Comparison of ENCODE assay signal across 27 cellular contexts in genomic region chr11:12604557-12605105, GRCh38.
DNase-seq lines count a peak whose midpoint lies in the region; ATAC-seq and TF ChIP-seq lines count a peak whose summit lies in the region.
"Had no signal": no experiment of that assay in that cellular context is flagged by ENCODE, and none has a peak within 500 bp of the region (broad histone marks: within the 10 kb centered on the region; RNA-seq: fewer than 3 reads in every experiment).

No MANE protein-coding gene starts in this region.

- no peak for TF ChIP-seq POLR2A in HCT116 (IDR thresholded peaks at IDR 0.05; ENCODE audit: borderline replicate concordance, extremely low read depth, insufficient read depth, insufficient read length)

- H3K4me2 ChIP-seq in HCT116 (ENCODE audit: low read length) (no peak overlapping the region), SK-N-SH (no peak overlapping the region), GM23248 (ENCODE audit: unreplicated experiment) (no peak overlapping the region)
- H3K4me2 ChIP-seq: GM23338 had no signal

- H2AFZ ChIP-seq in HCT116 (ENCODE audit: low read depth, low read length, poor library complexity, severe bottlenecking): peak overlapping the region; percentile 13
- no peak overlapping the region for H2AFZ ChIP-seq in SK-N-SH (ENCODE audit: low read depth)
- no peak overlapping the region for H2AFZ ChIP-seq in GM23248
- H2AFZ ChIP-seq: GM23338 had no signal

- no peaks in the 10 kb centered on the region for H4K20me1 ChIP-seq in HCT116 (ENCODE audit: insufficient read depth)
- H4K20me1 ChIP-seq in SK-N-SH (ENCODE audit: insufficient read depth): no peaks in the 10 kb centered on the region
- H4K20me1 ChIP-seq in GM23248 (ENCODE audit: insufficient read depth): no peaks in the 10 kb centered on the region

- intact Hi-C loops in HCT116 (cut with micrococcal nuclease): loop anchor here (10.0 kb wide), 1 partner anchor 150 kb away; no protein-coding TSS in a partner anchor

- no peak for TF ChIP-seq RAD21 in HCT116 (IDR thresholded peaks at IDR 0.05; ENCODE audit: low read depth)
- TF ChIP-seq RAD21 in SK-N-SH (IDR thresholded peaks at IDR 0.05; ENCODE audit: low read length): no peak

- no peak overlapping the region for H3K4me3 Mint-ChIP-seq in mesothelial cell of epicardium
- H3K4me3 Mint-ChIP-seq: CD4-positive, alpha-beta memory T cell; GM23338 had no signal

- CTCF ChIA-PET in HCT116 (lab: Charles Lee) (no interaction called here), SK-N-SH (lab: Yijun Ruan, JAX) (no interaction called here)

- H3K27ac Mint-ChIP-seq in mesothelial cell of epicardium: peak overlapping the region; percentile 30
- H3K27ac Mint-ChIP-seq: CD4-positive, alpha-beta memory T cell; GM23338 had no signal

- H3K9ac ChIP-seq in HCT116 (ENCODE audit: low read length): no peak overlapping the region
- no peak overlapping the region for H3K9ac ChIP-seq in SK-N-SH
- no peak overlapping the region for H3K9ac ChIP-seq in GM23248

- H3K4me1 ChIP-seq in HCT116 (ENCODE audit: control insufficient read depth in 1 of 2, insufficient read depth in 2 of 2, low read length in 2 of 2) (peaks cover 5 to 12% of the 10 kb centered on the region in 2 experiments; a peak in 2 of 4 replicates), SK-N-SH (ENCODE audit: control insufficient read depth in 1 of 2, insufficient read depth in 2 of 2, low read depth in 1 of 2, low read length in 1 of 2) (no peaks in the 10 kb centered on the region; a peak in 1 of 4 replicates), GM23248 (ENCODE audit: insufficient read depth) (peaks cover 31% of the 10 kb centered on the region)

- no peak for ATAC-seq in HCT116
- ATAC-seq in GM21526 (IDR thresholded peaks at IDR 0.05; ENCODE audit: low FRiP score, unreplicated experiment): no peak
- ATAC-seq: GM12878, GM23338 had no signal

- H3K9me3 ChIP-seq in HCT116 (ENCODE audit: control insufficient read depth in 1 of 2, insufficient read depth in 1 of 2, low read depth in 1 of 2, low read length in 2 of 2) (no peaks in the 10 kb centered on the region), SK-N-SH (no peaks in the 10 kb centered on the region), GM23248 (ENCODE audit: low read depth) (no peaks in the 10 kb centered on the region)
- H3K9me3 ChIP-seq: HAP-1, SJSA1 had no signal

- RAD21 ChIA-PET in HCT116 (lab: Charles Lee; ENCODE audit: low non-redundant PET in 1 of 2, low total read pairs in 2 of 2, uncharacterized antibody in 2 of 2, unreplicated experiment in 2 of 2): no interaction called here

- no peak for TF ChIP-seq EP300 in SK-N-SH (IDR thresholded peaks at IDR 0.05; ENCODE audit: borderline replicate concordance in 1 of 2, low read depth in 1 of 2, low read length in 1 of 2)

- no peaks in the 10 kb centered on the region for H3K9me3 Mint-ChIP-seq in mesothelial cell of epicardium

- H3K4me3 ChIP-seq in HCT116 (replicated peaks in 1 of 2; ENCODE audit: low read depth in 1 of 2, low read length in 2 of 2): no peak overlapping the region
- H3K4me3 ChIP-seq in SK-N-SH (ENCODE audit: low read depth in 2 of 2, low read length in 1 of 2): no peak overlapping the region
- no peak overlapping the region for H3K4me3 ChIP-seq in fibroblast of mammary gland (ENCODE audit: control insufficient read depth, low read depth, low read length)
- H3K4me3 ChIP-seq in GM23248: no peak overlapping the region
- H3K4me3 ChIP-seq: GM12878, GM23338, HAP-1, SJSA1 had no signal

- H3K27me3 ChIP-seq in HCT116 (ENCODE audit: insufficient read depth, low read length) (no peaks in the 10 kb centered on the region), SK-N-SH (ENCODE audit: insufficient read depth) (no peaks in the 10 kb centered on the region), GM23248 (replicated peaks; ENCODE audit: insufficient read depth) (no peaks in the 10 kb centered on the region)
- H3K27me3 ChIP-seq: SJSA1 had no signal

- H3K9me2 ChIP-seq in HCT116 (ENCODE audit: insufficient read depth): no peaks in the 10 kb centered on the region
- no peaks in the 10 kb centered on the region for H3K9me2 ChIP-seq in SK-N-SH
- no peaks in the 10 kb centered on the region for H3K9me2 ChIP-seq in GM23248 (ENCODE audit: insufficient read depth)

- H3K27ac ChIP-seq in HCT116 (ENCODE audit: low read depth, low read length) (no peak overlapping the region), SK-N-SH (ENCODE audit: low read depth in 2 of 2, low read length in 1 of 2) (peak overlapping the region; percentile 39 to 66; a peak in 1 of 4 replicates), GM23248 (no peak overlapping the region)
- H3K27ac ChIP-seq: HL-60, SJSA1 had no signal

- TF ChIP-seq CTCF in HCT116 (IDR thresholded peaks at IDR 0.05 in 2 of 3, conservative IDR thresholded peaks at IDR 0.05 in 1 of 3; ENCODE audit: borderline replicate concordance in 1 of 3, insufficient read depth in 1 of 3, low read depth in 2 of 3, low read length in 2 of 3): no peak
- no peak for TF ChIP-seq CTCF in SK-N-SH (IDR thresholded peaks at IDR 0.05)
- TF ChIP-seq CTCF in fibroblast of mammary gland (conservative IDR thresholded peaks at IDR 0.05; ENCODE audit: control insufficient read depth, insufficient read depth, low read depth, low read length): no peak
- no peak for TF ChIP-seq CTCF in mesothelial cell of epicardium (IDR thresholded peaks at IDR 0.05; ENCODE audit: unreplicated experiment)

- in situ Hi-C loops in GM23248 (cut with MboI): no loop called here

- no peak for DNase-seq in HCT116 (ENCODE audit: low read depth, low spot score)
- no peak for DNase-seq in SK-N-SH
- peak; percentile 19 for DNase-seq in fibroblast of mammary gland (ENCODE audit: low read depth)
- DNase-seq in mesothelial cell of epicardium (ENCODE audit: low spot score in 2 of 2, unreplicated experiment in 2 of 2): no peak
- DNase-seq in GM23248: no peak
- DNase-seq in NCI-H510A treated with DMSO at 0.1 percent for 48 hours (lab: John Stamatoyannopoulos, UW): no peak
- DNase-seq: C1 segment of cervical spinal cord; CD4-positive, alpha-beta memory T cell; COR-L47; EL; GDM1; KBM-7; MV-4-11; NCI-H1105; NCI-H146; NCI-H2029; NCI-H446 treated with DMSO at 0.1 percent for 48 hours; NCI-H526 treated with DMSO at 0.1 percent for 48 hours; Right ventricle myocardium superior; RPMI8226; T-helper 1 cell had no signal

- H3K36me3 ChIP-seq in HCT116 (ENCODE audit: control insufficient read depth in 1 of 2, insufficient read depth in 2 of 2, low read length in 2 of 2) (no peaks in the 10 kb centered on the region), SK-N-SH (replicated peaks in 1 of 2; ENCODE audit: control insufficient read depth in 1 of 2, insufficient read depth in 2 of 2, low read length in 1 of 2) (no peaks in the 10 kb centered on the region), GM23248 (ENCODE audit: low read depth) (no peaks in the 10 kb centered on the region)
- H3K36me3 ChIP-seq: HAP-1, SJSA1 had no signal

- peaks cover 27% of the 10 kb centered on the region for H3K4me1 Mint-ChIP-seq in mesothelial cell of epicardium

- H3K27me3 Mint-ChIP-seq in mesothelial cell of epicardium (ENCODE audit: low read depth): no peaks in the 10 kb centered on the region

- no peaks in the 10 kb centered on the region for H3K36me3 Mint-ChIP-seq in mesothelial cell of epicardium
- H3K36me3 Mint-ChIP-seq: CD4-positive, alpha-beta memory T cell had no signal

- H3F3A ChIP-seq in SK-N-SH (replicated peaks; ENCODE audit: insufficient read depth) (peaks cover 24% of the 10 kb centered on the region), GM23248 (ENCODE audit: insufficient read depth) (peaks cover 36% of the 10 kb centered on the region)

- H3K79me2 ChIP-seq in HCT116 (ENCODE audit: insufficient read depth, low read length): no peaks in the 10 kb centered on the region
- H3K79me2 ChIP-seq in SK-N-SH (ENCODE audit: insufficient read depth): no peaks in the 10 kb centered on the region
- no peaks in the 10 kb centered on the region for H3K79me2 ChIP-seq in GM23248 (ENCODE audit: insufficient read depth)

- WGBS in SK-N-SH (ENCODE audit: low lambda C conversion rate): 39% methylated on average over 1 of the region's 1 CpG
- 97 to 100% methylated on average over 1 of the region's 1 CpG for WGBS in GM23248 (ENCODE audit: low coverage in 1 of 2, low lambda C conversion rate in 2 of 2, missing lambda C conversion rate in 2 of 2), 2 experiments

- no TSS peak for BruUV-seq in HCT116 (replicated peaks; lab: Mats Ljungman, UMichigan)

- POLR2A ChIA-PET in HCT116 (lab: Charles Lee) (no interaction called here), SK-N-SH (lab: Yijun Ruan, JAX) (no interaction called here)

TF ChIP-seq in HCT116, 20 proteins besides CTCF, POLR2A, EP300 and RAD21:
- no peak for TF ChIP-seq ZNF274 (IDR thresholded peaks at IDR 0.05; ENCODE audit: low read depth, low read length)
- TF ChIP-seq JUND (IDR thresholded peaks at IDR 0.05): no peak
- TF ChIP-seq SIN3A (IDR thresholded peaks at IDR 0.05; ENCODE audit: low read depth): no peak
- no peak for TF ChIP-seq TCF7L2 (IDR thresholded peaks at IDR 0.05; ENCODE audit: borderline replicate concordance, extremely low read depth, insufficient read depth, insufficient read length)
TF ChIP-seq in HCT116: peak in this region for 0.

TF ChIP-seq in SK-N-SH, 30 proteins besides CTCF, POLR2A, EP300 and RAD21:
- TF ChIP-seq TCF12 (IDR thresholded peaks at IDR 0.05) (peak; percentile 29; the same call in 1 of the 2 replicates), FOXM1 (IDR thresholded peaks at IDR 0.05; ENCODE audit: low read depth) (no peak)
TF ChIP-seq in SK-N-SH: peak in this region for 1.

Comparison
In these comparisons a context has a peak if more than half of its experiments do, and no peak if none do; other contexts are left out.
1. H3K27ac ChIP-seq: peak in SK-N-SH (2 of 2); none in HCT116 (single experiment) and GM23248 (single experiment).